In genomic region chr15:40702077-40702476, GRCh38 we compare ENCODE assay signal across 1 cellular context.
TF ChIP-seq lines count a peak whose summit lies in the region.

No MANE protein-coding gene starts in this region.

TF ChIP-seq in SK-N-SH, 30 proteins besides CTCF, POLR2A, EP300 and RAD21 (continued from another document):
- TF ChIP-seq FOXJ3 (CRISPR knock-in tag; IDR thresholded peaks at IDR 0.05) (no peak), SMC3 (IDR thresholded peaks at IDR 0.05; ENCODE audit: low read depth, low read length) (no peak), GATA2 (CRISPR knock-in tag; IDR thresholded peaks at IDR 0.05) (no peak)
- TF ChIP-seq, protein P1, sequence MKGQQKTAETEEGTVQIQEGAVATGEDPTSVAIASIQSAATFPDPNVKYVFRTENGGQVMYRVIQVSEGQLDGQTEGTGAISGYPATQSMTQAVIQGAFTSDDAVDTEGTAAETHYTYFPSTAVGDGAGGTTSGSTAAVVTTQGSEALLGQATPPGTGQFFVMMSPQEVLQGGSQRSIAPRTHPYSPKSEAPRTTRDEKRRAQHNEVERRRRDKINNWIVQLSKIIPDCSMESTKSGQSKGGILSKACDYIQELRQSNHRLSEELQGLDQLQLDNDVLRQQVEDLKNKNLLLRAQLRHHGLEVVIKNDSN (IDR thresholded peaks at IDR 0.05; ENCODE audit: borderline replicate concordance, low read depth) = no peak
TF ChIP-seq in SK-N-SH: peak in this region for 0.
